Comparison of ENCODE assay signal across 29 cellular contexts in genomic region chr18:45782662-45783061, GRCh38. TPM values are rescaled to one million over a fixed set of nuclear protein-coding genes. Genes with fewer than 3 reads are reported as not detected.
A peak's percentile ranks its signal among the peaks of the same experiment; 100 is the strongest.
DNase-seq lines count a peak whose midpoint lies in the region; ATAC-seq and TF ChIP-seq lines count a peak whose summit lies in the region.
"Had no signal": no experiment of that assay in that cellular context is flagged by ENCODE, and none has a peak within 500 bp of the region (broad histone marks: within the 10 kb centered on the region; RNA-seq: fewer than 3 reads in every experiment).

No MANE protein-coding gene starts in this region.

- H3K36me3 ChIP-seq in Caco-2 (ENCODE audit: control insufficient read depth, insufficient read depth, low read length): no peaks in the 10 kb centered on the region
- no peaks in the 10 kb centered on the region for H3K36me3 ChIP-seq in mesenchymal stem cell (ENCODE audit: control insufficient read depth in 1 of 2, insufficient read depth in 2 of 2, low read depth in 1 of 2, low read length in 2 of 2)
- H3K36me3 ChIP-seq: lower lobe of right lung, spleen had no signal

- H2BK15ac ChIP-seq in mesenchymal stem cell (ENCODE audit: low read depth, poor library complexity, severe bottlenecking): peak overlapping the region; percentile 93

- peaks cover 9% of the 10 kb centered on the region for H3K4me1 Mint-ChIP-seq in Caco-2 (ENCODE audit: low read depth, unreplicated experiment)

- no peak for TF ChIP-seq CTCF in Caco-2 (IDR thresholded peaks at IDR 0.05; ENCODE audit: insufficient read depth in 1 of 2, low read depth in 1 of 2, low read length in 1 of 2, severe bottlenecking in 1 of 2, unreplicated experiment in 1 of 2)

- peak overlapping the region; percentile 83 for H4K8ac ChIP-seq in mesenchymal stem cell (ENCODE audit: low read length)

- no peak overlapping the region for H2BK5ac ChIP-seq in mesenchymal stem cell (ENCODE audit: low read depth, low read length, poor library complexity, severe bottlenecking)

- no peaks in the 10 kb centered on the region for H3K79me1 ChIP-seq in mesenchymal stem cell (replicated peaks; ENCODE audit: low read length, poor library complexity, severe bottlenecking)

- no peak overlapping the region for H3K14ac ChIP-seq in mesenchymal stem cell (ENCODE audit: low read length in 2 of 2)

- DNase-seq in Caco-2 (no peak), NCI-H69 (lab: John Stamatoyannopoulos, UW) (peak; percentile 81), mesenchymal stem cell (no peak), left colon (no peak)
- no peak for DNase-seq in activated CD4-positive, alpha-beta T cell treated with anti-CD3 and anti-CD28 coated beads for 4 hours
- DNase-seq in activated T-cell treated with anti-CD3 and anti-CD28 coated beads, Interleukin-2, amount 50 U/mL, for 48 hours: no peak
- DNase-seq: activated CD4-positive, alpha-beta memory T cell treated with anti-CD3 and anti-CD28 coated beads, Interleukin-2, amount 10 ng/mL, durations not matched to agents 7 days and 5 days; activated CD4-positive, CD25-positive, alpha-beta regulatory T cell; activated gamma-delta T cell; activated naive CD8-positive, alpha-beta T cell treated with anti-CD3 and anti-CD28 coated beads, Interleukin-2, amount 50 U/mL, for 24 hours; body of pancreas; CD8-positive, alpha-beta memory T cell; DMS53; effector CD4-positive, alpha-beta T cell; erythroblast; hypothalamus; lower lobe of right lung; NCI-H1092 treated with DMSO at 0.1 percent for 48 hours; NCI-H2107; NCI-H510A treated with DMSO at 0.1 percent for 48 hours; nucleus accumbens; RPMI8226; spleen; stimulated activated CD4-positive, alpha-beta T cell treated with anti-CD3 and anti-CD28 coated beads, Interleukin-4, amount 100 ng/mL, for 24 hours; stimulated activated naive CD8-positive, alpha-beta T cell treated with anti-CD3 and anti-CD28 coated beads, Interleukin-15, Interleukin-2, amounts not matched to agents 100 U/mL and 50 U/mL, for 24 hours; T-helper 9 cell had no signal

- peak overlapping the region; percentile 87 to 90 for H2BK12ac ChIP-seq in mesenchymal stem cell (ENCODE audit: low read length in 2 of 2)

- no peaks in the 10 kb centered on the region for H3K27me3 ChIP-seq in Caco-2 (replicated peaks; ENCODE audit: control insufficient read depth, insufficient read depth, low read length)
- no peaks in the 10 kb centered on the region for H3K27me3 ChIP-seq in mesenchymal stem cell (ENCODE audit: control insufficient read depth in 1 of 2, insufficient read depth in 1 of 2, low read length in 2 of 2)
- H3K27me3 ChIP-seq: body of pancreas had no signal

- no peak overlapping the region for H3K4me3 ChIP-seq in Caco-2 (ENCODE audit: low read depth, low read length)
- H3K4me3 ChIP-seq in mesenchymal stem cell (ENCODE audit: insufficient read depth in 1 of 2, low read depth in 1 of 2, low read length in 2 of 2): no peak overlapping the region
- H3K4me3 ChIP-seq: body of pancreas, lower lobe of right lung, spleen had no signal

- H2AK5ac ChIP-seq in mesenchymal stem cell (ENCODE audit: low read length, severe bottlenecking): peak overlapping the region; percentile 97

- H3K9me3 ChIP-seq in Caco-2: no peaks in the 10 kb centered on the region
- no peaks in the 10 kb centered on the region for H3K9me3 ChIP-seq in mesenchymal stem cell (ENCODE audit: control insufficient read depth, low read length)
- H3K9me3 ChIP-seq: body of pancreas, lower lobe of right lung, spleen had no signal

- H4K91ac ChIP-seq in mesenchymal stem cell (ENCODE audit: low read length): peak overlapping the region; percentile 92

- POLR2A ChIA-PET in Caco-2 (lab: Charles Lee): no interaction called here

- H3K36me3 Mint-ChIP-seq in Caco-2 (ENCODE audit: insufficient read depth, unreplicated experiment): no peaks in the 10 kb centered on the region
- H3K36me3 Mint-ChIP-seq: CD8-positive, alpha-beta memory T cell had no signal

- no TSS peak for BruUV-seq in Caco-2 (replicated peaks; lab: Mats Ljungman, UMichigan)

- no CpG with 5 or more reads among the region's 1 CpG for WGBS in mesenchymal stem cell

- no peak overlapping the region for H3K4me2 ChIP-seq in mesenchymal stem cell (ENCODE audit: low read length, poor library complexity, severe bottlenecking)

- H3K4me1 ChIP-seq in Caco-2 (peaks cover 14% of the 10 kb centered on the region), mesenchymal stem cell (ENCODE audit: control insufficient read depth, insufficient read depth, low read depth, low read length) (peaks cover 8% of the 10 kb centered on the region)
- H3K4me1 ChIP-seq: body of pancreas had no signal

- peak overlapping the region; percentile 46 to 53 for H3K4ac ChIP-seq in mesenchymal stem cell (ENCODE audit: low read depth in 1 of 2, low read length in 2 of 2)

- H3K27ac ChIP-seq in mesenchymal stem cell (ENCODE audit: low read length, poor library complexity, severe bottlenecking): peak overlapping the region; percentile 92
- H3K27ac ChIP-seq: body of pancreas, lower lobe of right lung, spleen had no signal

- H3K9ac ChIP-seq in mesenchymal stem cell (ENCODE audit: low read length): no peak overlapping the region

- no peak overlapping the region for H3K4me3 Mint-ChIP-seq in Caco-2 (ENCODE audit: unreplicated experiment)
- H3K4me3 Mint-ChIP-seq: activated CD4-positive, alpha-beta memory T cell treated with anti-CD3 and anti-CD28 coated beads, Interleukin-2, amount 10 ng/mL, durations not matched to agents 7 days and 5 days; activated naive CD8-positive, alpha-beta T cell treated with anti-CD3 and anti-CD28 coated beads, Interleukin-2, amount 50 U/mL, for 24 hours; CD8-positive, alpha-beta memory T cell had no signal

- no peaks in the 10 kb centered on the region for H3K27me3 Mint-ChIP-seq in Caco-2 (ENCODE audit: insufficient read depth, unreplicated experiment)

- no peaks in the 10 kb centered on the region for H3K9me3 Mint-ChIP-seq in Caco-2 (ENCODE audit: unreplicated experiment)
- H3K9me3 Mint-ChIP-seq: activated CD4-positive, alpha-beta memory T cell treated with anti-CD3 and anti-CD28 coated beads, Interleukin-2, amount 10 ng/mL, durations not matched to agents 7 days and 5 days; activated naive CD8-positive, alpha-beta T cell treated with anti-CD3 and anti-CD28 coated beads, Interleukin-2, amount 50 U/mL, for 24 hours; CD8-positive, alpha-beta memory T cell had no signal

- peak overlapping the region; percentile 75 for H3K27ac Mint-ChIP-seq in Caco-2 (ENCODE audit: unreplicated experiment)
- H3K27ac Mint-ChIP-seq: activated CD4-positive, alpha-beta memory T cell treated with anti-CD3 and anti-CD28 coated beads, Interleukin-2, amount 10 ng/mL, durations not matched to agents 7 days and 5 days; activated naive CD8-positive, alpha-beta T cell treated with anti-CD3 and anti-CD28 coated beads, Interleukin-2, amount 50 U/mL, for 24 hours; CD8-positive, alpha-beta memory T cell had no signal

- H2AFZ ChIP-seq in mesenchymal stem cell (ENCODE audit: low read depth, low read length): no peak overlapping the region

- CTCF ChIA-PET in Caco-2 (lab: Charles Lee): no interaction called here

- H2BK120ac ChIP-seq in mesenchymal stem cell (ENCODE audit: low read depth, low read length): peak overlapping the region; percentile 82

- intact Hi-C loops in Caco-2 (cut with micrococcal nuclease; ENCODE audit: unreplicated experiment): no loop called here
- intact Hi-C loops in left colon (cut with DNase I, micrococcal nuclease): no loop called here

- ATAC-seq in GM19463 (IDR thresholded peaks at IDR 0.05; ENCODE audit: unreplicated experiment): peak; percentile 62
- ATAC-seq in left colon: no peak
- ATAC-seq in GM18870 (IDR thresholded peaks at IDR 0.05; ENCODE audit: unreplicated experiment): no peak
- ATAC-seq: activated naive CD8-positive, alpha-beta T cell treated with anti-CD3 and anti-CD28 coated beads, Interleukin-2, amount 50 U/mL, for 24 hours; body of pancreas; HCT116; lower lobe of right lung; stimulated activated naive CD8-positive, alpha-beta T cell treated with anti-CD3 and anti-CD28 coated beads, Interleukin-15, Interleukin-2, amounts not matched to agents 100 U/mL and 50 U/mL, for 24 hours had no signal

- H3K18ac ChIP-seq in mesenchymal stem cell (ENCODE audit: low read depth in 1 of 2, low read length in 2 of 2): peak overlapping the region; percentile 82 to 91

- H3K23ac ChIP-seq in mesenchymal stem cell (ENCODE audit: low read length in 2 of 2): no peak overlapping the region

RNA-seq across cellular contexts. Expression of gene SIGLEC15, which starts 42.8 kb away (rescaled TPM):
- total RNA-seq in Caco-2 (2022) (not detected in 2 replicates), left colon (under 1 TPM; 0.21 to 0.36 TPM)
- 3.0 TPM for polyA plus RNA-seq in mesenchymal stem cell (2013, experiment 1 of 2)
- polyA plus RNA-seq in mesenchymal stem cell (2013, experiment 2 of 2): 3.2 TPM
- total RNA-seq: activated CD4-positive, alpha-beta memory T cell treated with anti-CD3 and anti-CD28 coated beads, Interleukin-2, amount 10 ng/mL, durations not matched to agents 7 days and 5 days; CD8-positive, alpha-beta memory T cell had no signal

RNA-seq across cellular contexts. Expression of gene SLC14A1, which starts 58.7 kb away (rescaled TPM):
- total RNA-seq in Caco-2 (2022) (not detected in 2 replicates), left colon (1 to 10 TPM in 1 of 2 donors, under 1 TPM in 1; 0.95 to 1.0 TPM)
- 1.1 TPM for polyA plus RNA-seq in mesenchymal stem cell (2013, experiment 1 of 2)
- polyA plus RNA-seq in mesenchymal stem cell (2013, experiment 2 of 2): 1.3 TPM
